ENCODE assay signal across 8 cellular contexts in genomic region chr4:140326395-140326993, GRCh38. TPM values are rescaled to one million over a fixed set of nuclear protein-coding genes. Genes with fewer than 3 reads are reported as not detected.
A peak's percentile ranks its signal among the peaks of the same experiment; 100 is the strongest.
DNase-seq lines count a peak whose midpoint lies in the region; ATAC-seq, FAIRE-seq and TF ChIP-seq lines count a peak whose summit lies in the region.

No MANE protein-coding gene starts in this region.

- TF ChIP-seq CTCF in VCaP (conservative IDR thresholded peaks at IDR 0.05) (peak; percentile 83), cardiac muscle cell (IDR thresholded peaks at IDR 0.05; ENCODE audit: low read depth, low read length) (peak; percentile 73)

- no peaks in the 10 kb centered on the region for H3K4me1 ChIP-seq in cardiac muscle cell (ENCODE audit: low read depth)
- H3K4me1 ChIP-seq in small intestine (ENCODE audit: control insufficient read depth in 2 of 2, insufficient read depth in 1 of 2, low read depth in 1 of 2, low read length in 1 of 2) = no peaks in the 10 kb centered on the region

- H3K27me3 ChIP-seq in cardiac muscle cell = no peaks in the 10 kb centered on the region
- H3K27me3 ChIP-seq in small intestine (ENCODE audit: control insufficient read depth in 2 of 2, insufficient read depth in 2 of 2, low read length in 2 of 2) = no peaks in the 10 kb centered on the region

- H3K4me3 ChIP-seq in cardiac muscle cell (no peak overlapping the region), small intestine (ENCODE audit: low read depth in 1 of 2, low read length in 2 of 2) (no peak overlapping the region)

- ATAC-seq in HG02759 (IDR thresholded peaks at IDR 0.05; ENCODE audit: unreplicated experiment) (no peak), HG02973 (IDR thresholded peaks at IDR 0.05; ENCODE audit: unreplicated experiment) (no peak)

- peak; percentile 61 for TF ChIP-seq RAD21 in Ishikawa (IDR thresholded peaks at IDR 0.05; ENCODE audit: low read depth)

- WGBS in small intestine, 3 donors = 38 to 57% (median 55%) methylated on average over 2 of the region's 2 CpGs

- TF ChIP-seq EP300 in Ishikawa (IDR thresholded peaks at IDR 0.05; ENCODE audit: borderline replicate concordance) = no peak

- H3K27ac ChIP-seq in VCaP (no peak overlapping the region), cardiac muscle cell (no peak overlapping the region), small intestine (ENCODE audit: low read depth in 1 of 2, low read length in 1 of 2) (no peak overlapping the region)

- H3K36me3 ChIP-seq in cardiac muscle cell = no peaks in the 10 kb centered on the region
- H3K36me3 ChIP-seq in small intestine (ENCODE audit: control insufficient read depth in 2 of 2, insufficient read depth in 2 of 2, low read length in 2 of 2) = no peaks in the 10 kb centered on the region

- no peaks in the 10 kb centered on the region for H3K9me3 ChIP-seq in cardiac muscle cell (ENCODE audit: low read depth)
- H3K9me3 ChIP-seq in small intestine (ENCODE audit: control insufficient read depth, low read depth) = no peaks in the 10 kb centered on the region

- DNase-seq in COR-L47 (lab: John Stamatoyannopoulos, UW) (peak; percentile 60), cardiac muscle cell (ENCODE audit: low read depth in 1 of 2, low spot score in 1 of 2) (peak; percentile 66 to 72), small intestine (peak; percentile 20)
- no peak for DNase-seq in activated CD8-positive, alpha-beta memory T cell treated with anti-CD3 and anti-CD28 coated beads, Interleukin-2, amount 50 U/mL, for 48 hours

- no peak for FAIRE-seq in small intestine (lab: Jason Lieb, UNC)

TF ChIP-seq in Ishikawa, 13 proteins besides CTCF, POLR2A, EP300 and RAD21:
- TF ChIP-seq REST (IDR thresholded peaks at IDR 0.05; ENCODE audit: low read depth) (no peak), FOXM1 (IDR thresholded peaks at IDR 0.05; ENCODE audit: borderline replicate concordance, low read depth) (no peak), MAX (IDR thresholded peaks at IDR 0.05) (no peak), TEAD4 (IDR thresholded peaks at IDR 0.05) (no peak), CREB1 (IDR thresholded peaks at IDR 0.05; ENCODE audit: low read depth) (no peak), EGR1 (IDR thresholded peaks at IDR 0.05) (no peak), TCF12 (IDR thresholded peaks at IDR 0.05; ENCODE audit: low read depth) (no peak), CEBPB (IDR thresholded peaks at IDR 0.05) (no peak), ZBTB7A (IDR thresholded peaks at IDR 0.05; ENCODE audit: low read depth) (no peak), TAF1 (IDR thresholded peaks at IDR 0.05; ENCODE audit: low read depth) (no peak), USF1 (IDR thresholded peaks at IDR 0.05) (no peak), YY1 (IDR thresholded peaks at IDR 0.05; ENCODE audit: low read depth) (no peak), NFIC (IDR thresholded peaks at IDR 0.05) (no peak)

RNA-seq across cellular contexts. Expression of gene SCOC, which starts 47.0 kb away (rescaled TPM):
- total RNA-seq in cardiac muscle cell = 37.0 and 45.1 TPM in 2 replicates
- polyA plus RNA-seq in cardiac muscle cell = 134 and 141 TPM in 2 replicates
- 10 to 100 TPM; 55.9 to 81.9 (median 62.9) TPM for polyA plus RNA-seq in small intestine
